ENCODE assay signal across 1 cellular context in the genomic region with DNA sequence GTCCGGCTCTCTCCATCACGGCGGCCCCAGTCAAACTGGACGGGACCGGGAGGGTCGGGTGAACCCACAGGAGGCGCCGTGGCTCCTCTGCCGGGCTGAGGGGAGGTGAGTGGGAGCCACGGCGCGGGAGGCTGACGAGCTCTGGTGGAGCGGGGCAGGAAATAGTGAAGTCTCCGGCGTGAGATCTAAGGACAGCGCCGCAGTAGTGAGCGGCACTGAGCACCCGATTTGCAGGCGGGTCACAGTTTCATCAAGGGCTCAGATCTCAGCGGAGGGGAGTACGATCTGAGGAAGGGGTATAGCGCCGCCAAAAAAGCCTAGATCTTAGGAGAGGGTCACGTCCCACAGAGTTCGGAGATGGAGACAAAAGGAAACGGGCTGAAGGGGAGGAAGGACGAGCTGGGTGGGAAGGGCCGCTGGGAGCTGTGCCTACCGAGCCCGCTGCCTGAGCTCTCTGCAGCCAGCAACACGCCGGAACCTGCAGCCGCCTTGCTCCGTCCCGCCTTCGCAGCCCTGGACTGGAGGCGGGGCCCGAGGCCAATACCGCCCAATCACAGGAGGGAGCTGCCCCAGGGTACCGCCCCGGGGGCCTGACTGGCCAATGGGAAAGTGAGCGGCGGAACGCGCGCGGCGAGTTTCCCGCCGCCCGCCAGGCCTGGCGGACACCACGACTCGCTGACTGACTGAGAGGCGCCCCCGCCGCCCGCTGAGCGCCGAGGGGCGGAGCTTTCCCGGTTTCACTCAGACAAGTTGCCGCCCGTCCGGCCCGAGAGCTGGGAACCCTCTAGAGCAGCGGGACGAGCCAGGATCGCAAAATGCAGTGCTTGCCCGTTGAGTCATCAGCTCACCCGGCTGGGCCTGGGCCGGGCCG.
TF ChIP-seq lines count a peak whose summit lies in the region.

No MANE protein-coding gene starts in this region.

TF ChIP-seq in GM12878, 131 proteins besides CTCF, POLR2A, EP300 and RAD21 (continued from another document):
- TF ChIP-seq, protein P1, sequence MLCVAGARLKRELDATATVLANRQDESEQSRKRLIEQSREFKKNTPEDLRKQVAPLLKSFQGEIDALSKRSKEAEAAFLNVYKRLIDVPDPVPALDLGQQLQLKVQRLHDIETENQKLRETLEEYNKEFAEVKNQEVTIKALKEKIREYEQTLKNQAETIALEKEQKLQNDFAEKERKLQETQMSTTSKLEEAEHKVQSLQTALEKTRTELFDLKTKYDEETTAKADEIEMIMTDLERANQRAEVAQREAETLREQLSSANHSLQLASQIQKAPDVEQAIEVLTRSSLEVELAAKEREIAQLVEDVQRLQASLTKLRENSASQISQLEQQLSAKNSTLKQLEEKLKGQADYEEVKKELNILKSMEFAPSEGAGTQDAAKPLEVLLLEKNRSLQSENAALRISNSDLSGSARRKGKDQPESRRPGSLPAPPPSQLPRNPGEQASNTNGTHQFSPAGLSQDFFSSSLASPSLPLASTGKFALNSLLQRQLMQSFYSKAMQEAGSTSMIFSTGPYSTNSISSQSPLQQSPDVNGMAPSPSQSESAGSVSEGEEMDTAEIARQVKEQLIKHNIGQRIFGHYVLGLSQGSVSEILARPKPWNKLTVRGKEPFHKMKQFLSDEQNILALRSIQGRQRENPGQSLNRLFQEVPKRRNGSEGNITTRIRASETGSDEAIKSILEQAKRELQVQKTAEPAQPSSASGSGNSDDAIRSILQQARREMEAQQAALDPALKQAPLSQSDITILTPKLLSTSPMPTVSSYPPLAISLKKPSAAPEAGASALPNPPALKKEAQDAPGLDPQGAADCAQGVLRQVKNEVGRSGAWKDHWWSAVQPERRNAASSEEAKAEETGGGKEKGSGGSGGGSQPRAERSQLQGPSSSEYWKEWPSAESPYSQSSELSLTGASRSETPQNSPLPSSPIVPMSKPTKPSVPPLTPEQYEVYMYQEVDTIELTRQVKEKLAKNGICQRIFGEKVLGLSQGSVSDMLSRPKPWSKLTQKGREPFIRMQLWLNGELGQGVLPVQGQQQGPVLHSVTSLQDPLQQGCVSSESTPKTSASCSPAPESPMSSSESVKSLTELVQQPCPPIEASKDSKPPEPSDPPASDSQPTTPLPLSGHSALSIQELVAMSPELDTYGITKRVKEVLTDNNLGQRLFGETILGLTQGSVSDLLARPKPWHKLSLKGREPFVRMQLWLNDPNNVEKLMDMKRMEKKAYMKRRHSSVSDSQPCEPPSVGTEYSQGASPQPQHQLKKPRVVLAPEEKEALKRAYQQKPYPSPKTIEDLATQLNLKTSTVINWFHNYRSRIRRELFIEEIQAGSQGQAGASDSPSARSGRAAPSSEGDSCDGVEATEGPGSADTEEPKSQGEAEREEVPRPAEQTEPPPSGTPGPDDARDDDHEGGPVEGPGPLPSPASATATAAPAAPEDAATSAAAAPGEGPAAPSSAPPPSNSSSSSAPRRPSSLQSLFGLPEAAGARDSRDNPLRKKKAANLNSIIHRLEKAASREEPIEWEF (IDR thresholded peaks at IDR 0.05; ENCODE audit: insufficient replicate concordance, low read depth, low read length): no peak
- TF ChIP-seq, protein P2, sequence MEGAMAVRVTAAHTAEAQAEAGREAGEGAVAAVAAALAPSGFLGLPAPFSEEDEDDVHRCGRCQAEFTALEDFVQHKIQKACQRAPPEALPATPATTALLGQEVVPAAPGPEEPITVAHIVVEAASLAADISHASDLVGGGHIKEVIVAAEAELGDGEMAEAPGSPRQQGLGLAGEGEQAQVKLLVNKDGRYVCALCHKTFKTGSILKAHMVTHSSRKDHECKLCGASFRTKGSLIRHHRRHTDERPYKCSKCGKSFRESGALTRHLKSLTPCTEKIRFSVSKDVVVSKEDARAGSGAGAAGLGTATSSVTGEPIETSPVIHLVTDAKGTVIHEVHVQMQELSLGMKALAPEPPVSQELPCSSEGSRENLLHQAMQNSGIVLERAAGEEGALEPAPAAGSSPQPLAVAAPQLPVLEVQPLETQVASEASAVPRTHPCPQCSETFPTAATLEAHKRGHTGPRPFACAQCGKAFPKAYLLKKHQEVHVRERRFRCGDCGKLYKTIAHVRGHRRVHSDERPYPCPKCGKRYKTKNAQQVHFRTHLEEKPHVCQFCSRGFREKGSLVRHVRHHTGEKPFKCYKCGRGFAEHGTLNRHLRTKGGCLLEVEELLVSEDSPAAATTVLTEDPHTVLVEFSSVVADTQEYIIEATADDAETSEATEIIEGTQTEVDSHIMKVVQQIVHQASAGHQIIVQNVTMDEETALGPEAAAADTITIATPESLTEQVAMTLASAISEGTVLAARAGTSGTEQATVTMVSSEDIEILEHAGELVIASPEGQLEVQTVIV (IDR thresholded peaks at IDR 0.05; ENCODE audit: borderline replicate concordance, partially characterized antibody): peak; percentile 15
- no peak for TF ChIP-seq MTA2 (IDR thresholded peaks at IDR 0.05; ENCODE audit: low read depth)
- TF ChIP-seq, protein P3, sequence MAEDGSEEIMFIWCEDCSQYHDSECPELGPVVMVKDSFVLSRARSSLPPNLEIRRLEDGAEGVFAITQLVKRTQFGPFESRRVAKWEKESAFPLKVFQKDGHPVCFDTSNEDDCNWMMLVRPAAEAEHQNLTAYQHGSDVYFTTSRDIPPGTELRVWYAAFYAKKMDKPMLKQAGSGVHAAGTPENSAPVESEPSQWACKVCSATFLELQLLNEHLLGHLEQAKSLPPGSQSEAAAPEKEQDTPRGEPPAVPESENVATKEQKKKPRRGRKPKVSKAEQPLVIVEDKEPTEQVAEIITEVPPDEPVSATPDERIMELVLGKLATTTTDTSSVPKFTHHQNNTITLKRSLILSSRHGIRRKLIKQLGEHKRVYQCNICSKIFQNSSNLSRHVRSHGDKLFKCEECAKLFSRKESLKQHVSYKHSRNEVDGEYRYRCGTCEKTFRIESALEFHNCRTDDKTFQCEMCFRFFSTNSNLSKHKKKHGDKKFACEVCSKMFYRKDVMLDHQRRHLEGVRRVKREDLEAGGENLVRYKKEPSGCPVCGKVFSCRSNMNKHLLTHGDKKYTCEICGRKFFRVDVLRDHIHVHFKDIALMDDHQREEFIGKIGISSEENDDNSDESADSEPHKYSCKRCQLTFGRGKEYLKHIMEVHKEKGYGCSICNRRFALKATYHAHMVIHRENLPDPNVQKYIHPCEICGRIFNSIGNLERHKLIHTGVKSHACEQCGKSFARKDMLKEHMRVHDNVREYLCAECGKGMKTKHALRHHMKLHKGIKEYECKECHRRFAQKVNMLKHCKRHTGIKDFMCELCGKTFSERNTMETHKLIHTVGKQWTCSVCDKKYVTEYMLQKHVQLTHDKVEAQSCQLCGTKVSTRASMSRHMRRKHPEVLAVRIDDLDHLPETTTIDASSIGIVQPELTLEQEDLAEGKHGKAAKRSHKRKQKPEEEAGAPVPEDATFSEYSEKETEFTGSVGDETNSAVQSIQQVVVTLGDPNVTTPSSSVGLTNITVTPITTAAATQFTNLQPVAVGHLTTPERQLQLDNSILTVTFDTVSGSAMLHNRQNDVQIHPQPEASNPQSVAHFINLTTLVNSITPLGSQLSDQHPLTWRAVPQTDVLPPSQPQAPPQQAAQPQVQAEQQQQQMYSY (CRISPR knock-in tag; IDR thresholded peaks at IDR 0.05): no peak
- TF ChIP-seq NR2F1 (conservative IDR thresholded peaks at IDR 0.05): no peak
- 0 out of 2 replicates have a peak, but pooled peaks have one; percentile 7 for TF ChIP-seq HDGF (IDR thresholded peaks at IDR 0.05)
- TF ChIP-seq IRF4 (IDR thresholded peaks at IDR 0.05; ENCODE audit: low read depth, low read length): no peak
- no peak for TF ChIP-seq MYC (IDR thresholded peaks at IDR 0.05; ENCODE audit: insufficient read depth, insufficient read length, insufficient replicate concordance, low read length, severe bottlenecking)
- no peak for TF ChIP-seq WRNIP1 (IDR thresholded peaks at IDR 0.05; ENCODE audit: borderline replicate concordance, low read depth, low read length)
- TF ChIP-seq, protein P4, sequence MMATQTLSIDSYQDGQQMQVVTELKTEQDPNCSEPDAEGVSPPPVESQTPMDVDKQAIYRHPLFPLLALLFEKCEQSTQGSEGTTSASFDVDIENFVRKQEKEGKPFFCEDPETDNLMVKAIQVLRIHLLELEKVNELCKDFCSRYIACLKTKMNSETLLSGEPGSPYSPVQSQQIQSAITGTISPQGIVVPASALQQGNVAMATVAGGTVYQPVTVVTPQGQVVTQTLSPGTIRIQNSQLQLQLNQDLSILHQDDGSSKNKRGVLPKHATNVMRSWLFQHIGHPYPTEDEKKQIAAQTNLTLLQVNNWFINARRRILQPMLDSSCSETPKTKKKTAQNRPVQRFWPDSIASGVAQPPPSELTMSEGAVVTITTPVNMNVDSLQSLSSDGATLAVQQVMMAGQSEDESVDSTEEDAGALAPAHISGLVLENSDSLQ (IDR thresholded peaks at IDR 0.05): peak; percentile 94
- TF ChIP-seq RCOR1 (conservative IDR thresholded peaks at IDR 0.05; ENCODE audit: low read depth, low read length): no peak
- TF ChIP-seq KLF5 (IDR thresholded peaks at IDR 0.05; ENCODE audit: partially characterized antibody): peak; percentile 36
- TF ChIP-seq, protein P5, sequence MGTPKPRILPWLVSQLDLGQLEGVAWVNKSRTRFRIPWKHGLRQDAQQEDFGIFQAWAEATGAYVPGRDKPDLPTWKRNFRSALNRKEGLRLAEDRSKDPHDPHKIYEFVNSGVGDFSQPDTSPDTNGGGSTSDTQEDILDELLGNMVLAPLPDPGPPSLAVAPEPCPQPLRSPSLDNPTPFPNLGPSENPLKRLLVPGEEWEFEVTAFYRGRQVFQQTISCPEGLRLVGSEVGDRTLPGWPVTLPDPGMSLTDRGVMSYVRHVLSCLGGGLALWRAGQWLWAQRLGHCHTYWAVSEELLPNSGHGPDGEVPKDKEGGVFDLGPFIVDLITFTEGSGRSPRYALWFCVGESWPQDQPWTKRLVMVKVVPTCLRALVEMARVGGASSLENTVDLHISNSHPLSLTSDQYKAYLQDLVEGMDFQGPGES (IDR thresholded peaks at IDR 0.05): peak; percentile 85
- TF ChIP-seq CBFB (IDR thresholded peaks at IDR 0.05; ENCODE audit: low read depth): 0 out of 2 replicates have a peak, but pooled peaks have one; percentile 69
